8 cellular contexts compared by ENCODE assay signal in genomic region chr10:102744374-102745051, GRCh38. TPM values are rescaled to one million over a fixed set of nuclear protein-coding genes. Genes with fewer than 3 reads are reported as not detected.
DNase-seq lines count a peak whose midpoint lies in the region; ATAC-seq, FAIRE-seq and TF ChIP-seq lines count a peak whose summit lies in the region.

No MANE protein-coding gene starts in this region.

- H3K9me3 ChIP-seq in AG04450 (ENCODE audit: control insufficient read depth, insufficient read depth, low read length) (no peaks in the 10 kb centered on the region), SJCRH30 (replicated peaks) (no peaks in the 10 kb centered on the region), H1 (ENCODE audit: insufficient read depth in 2 of 2, low read depth in 1 of 2, low read length in 1 of 2) (no peaks in the 10 kb centered on the region), muscle layer of duodenum (ENCODE audit: control insufficient read depth in 1 of 2, low read length in 2 of 2) (no peaks in the 10 kb centered on the region), vagina (no peaks in the 10 kb centered on the region)

- DNase-seq in AG04450 (ENCODE audit: low read depth, low spot score): no peak
- DNase-seq in SJCRH30: no peak
- no peak for DNase-seq in H1 (ENCODE audit: low read depth in 1 of 2, low spot score in 2 of 2)
- DNase-seq in vagina (ENCODE audit: extremely low spot score in 2 of 2): no peak
- no peak for DNase-seq in KG1 (lab: John Stamatoyannopoulos, UW)
- no peak for DNase-seq in HPDE6-E6E7 (ENCODE audit: extremely low spot score)

- CTCF ChIA-PET in AG04450 (lab: Charles Lee) (interaction anchor here (2.3 kb wide), 1 partner anchor 9 kb away, joined by 9 read pairs; no protein-coding TSS in a partner anchor), H1 (lab: Charles Lee; ENCODE audit: partially characterized antibody) (interaction anchor here (0.9 to 2.3 kb wide), 6 partner anchors 9 to 322 kb away, joined by 3 to 11 read pairs (median 4); partner anchors contain the start of gene CNNM2)

- H4K5ac ChIP-seq in H1 (ENCODE audit: insufficient read length, low read depth, low read length): no peak overlapping the region

- intact Hi-C loops in vagina (cut with DNase I): loop anchor here (5.0 kb wide), 2 partner anchors 33 to 73 kb away; no protein-coding TSS in a partner anchor

- no peak for TF ChIP-seq CTCF in AG04450 (IDR thresholded peaks at IDR 0.05; ENCODE audit: low read depth, low read length)
- TF ChIP-seq CTCF in H1 (IDR thresholded peaks at IDR 0.05; ENCODE audit: control extremely low read depth in 1 of 3, insufficient read depth in 1 of 3, low read depth in 1 of 3, low read length in 3 of 3): no peak
- TF ChIP-seq CTCF in vagina (IDR thresholded peaks at IDR 0.05): no peak

- H2BK12ac ChIP-seq in H1 (ENCODE audit: low read depth, low read length): no peak overlapping the region; the same call in 1 of the 2 replicates

- whole genome bisulfite sequencing in H1 (ENCODE audit: extremely low coverage in 1 of 2, insufficient coverage in 1 of 2, insufficient read length in 1 of 2, insufficient replicate concordance in 2 of 2, low coverage in 1 of 2, low lambda C conversion rate in 2 of 2, missing lambda C conversion rate in 1 of 2), 2 experiments: 23% methylated on average over 9 of the region's 9 CpGs; no CpG with 5 or more reads in 1 of the 2 experiments

- peak overlapping the region; percentile 46 to 76 (median 67) for H3K9ac ChIP-seq in H1 (replicated peaks in 1 of 4; ENCODE audit: extremely low read depth in 1 of 4, low read depth in 3 of 4, low read length in 3 of 4)

- TF ChIP-seq EP300 in H1 (IDR thresholded peaks at IDR 0.05; ENCODE audit: borderline replicate concordance in 1 of 2, low read depth in 2 of 2, low read length in 2 of 2): no peak

- POLR2A ChIA-PET in AG04450 (lab: Yijun Ruan, JAX) (interaction anchor here (1.4 kb wide), 1 partner anchor 68 kb away, joined by 4 read pairs; no protein-coding TSS in a partner anchor), H1 (lab: Charles Lee; ENCODE audit: partially characterized antibody) (interaction anchor here (0.6 to 2.7 kb wide), 13 partner anchors 9 to 160 kb away, joined by 3 to 15 read pairs (median 4); partner anchors contain the start of genes ARL3, AS3MT and SFXN2)

- 0 out of 2 replicates have a peak overlapping the region, but pooled peaks have one; percentile 97 for H2BK15ac ChIP-seq in H1 (ENCODE audit: low read length)

- no peak overlapping the region for H4K8ac ChIP-seq in H1 (ENCODE audit: extremely low read depth, insufficient read depth, low read length)

- H3K4me3 ChIP-seq in AG04450 (ENCODE audit: low read depth, low read length) (peak overlapping the region; percentile 97), SJCRH30 (peak overlapping the region; percentile 67), H1 (ENCODE audit: extremely low read depth in 1 of 4, insufficient read depth in 2 of 4, low read depth in 3 of 4, low read length in 4 of 4) (peak overlapping the region; percentile 76 to 92 (median 90)), muscle layer of duodenum (ENCODE audit: low read depth in 1 of 2, low read length in 2 of 2) (peak overlapping the region; percentile 98 to 99), vagina (peak overlapping the region; percentile 88 to 99)

- no peak overlapping the region for H3K14ac ChIP-seq in H1 (ENCODE audit: insufficient read length)

- peak; percentile 10 for ATAC-seq in GM21360 (IDR thresholded peaks at IDR 0.05; ENCODE audit: unreplicated experiment)

- no peaks in the 10 kb centered on the region for H4K20me1 ChIP-seq in H1 (replicated peaks in 1 of 2; ENCODE audit: control insufficient read depth in 1 of 2, insufficient read depth in 2 of 2, low read length in 2 of 2)

- H3K4ac ChIP-seq in H1 (replicated peaks; ENCODE audit: insufficient read length, low read depth, low read length): peak overlapping the region; percentile 54

- H3K4me1 ChIP-seq in SJCRH30 (peaks cover 19% of the 10 kb centered on the region), H1 (replicated peaks in 1 of 4; ENCODE audit: control insufficient read depth in 3 of 4, insufficient read depth in 4 of 4, low read length in 3 of 4) (peaks cover 0 to 6% (median 2%) of the 10 kb centered on the region in 4 experiments; a peak in 4 of 7 replicates), muscle layer of duodenum (ENCODE audit: control insufficient read depth in 1 of 2, insufficient read depth in 2 of 2, low read length in 2 of 2) (peaks cover 10 to 18% of the 10 kb centered on the region in 2 donors), vagina (peaks cover 44% of the 10 kb centered on the region)

- peak overlapping the region; percentile 61; the same call in 1 of the 2 replicates for H2BK5ac ChIP-seq in H1 (ENCODE audit: low read depth, low read length)

- peak overlapping the region; percentile 75 for H4K91ac ChIP-seq in H1 (replicated peaks; ENCODE audit: insufficient read length, low read length)

- H3K36me3 ChIP-seq in SJCRH30 (no peaks in the 10 kb centered on the region), H1 (ENCODE audit: control insufficient read depth in 2 of 4, insufficient read depth in 4 of 4, low read length in 3 of 4) (no peaks in the 10 kb centered on the region), muscle layer of duodenum (ENCODE audit: control insufficient read depth in 1 of 2, insufficient read depth in 2 of 2, low read length in 2 of 2) (no peaks in the 10 kb centered on the region), vagina (no peaks in the 10 kb centered on the region)

- H3K79me1 ChIP-seq in H1 (ENCODE audit: low read depth, low read length): peaks cover 4% of the 10 kb centered on the region

- no peak for TF ChIP-seq RAD21 in H1 (IDR thresholded peaks at IDR 0.05 in 1 of 2, conservative IDR thresholded peaks at IDR 0.05 in 1 of 2; ENCODE audit: low read depth in 2 of 2, low read length in 2 of 2)

- H3K27ac ChIP-seq in AG04450 (ENCODE audit: low read depth, low read length) (no peak overlapping the region), SJCRH30 (peak overlapping the region; percentile 2; the same call in 1 of the 2 replicates), H1 (ENCODE audit: low read depth, low read length) (no peak overlapping the region), muscle layer of duodenum (ENCODE audit: low read length) (peak overlapping the region; percentile 96), vagina (peak overlapping the region; percentile 91)

- no peak overlapping the region for H2BK120ac ChIP-seq in H1 (replicated peaks; ENCODE audit: low read depth, low read length)

- TF ChIP-seq POLR2A in H1 (IDR thresholded peaks at IDR 0.05; ENCODE audit: control extremely low read depth in 1 of 2, low read depth in 2 of 2, low read length in 2 of 2): 0 out of 3 replicates have a peak, but pooled peaks of 1 of the 2 experiments have one; percentile 16
- no peak for TF ChIP-seq POLR2A in vagina (IDR thresholded peaks at IDR 0.05)

- H3K56ac ChIP-seq in H1 (replicated peaks; ENCODE audit: insufficient read length, low read depth, low read length): peak overlapping the region; percentile 10

- H3K23me2 ChIP-seq in H1 (ENCODE audit: low read depth, low read length): peaks cover 6% of the 10 kb centered on the region

- peak overlapping the region; percentile 96 to 100 for H3K4me2 ChIP-seq in H1 (ENCODE audit: insufficient read depth in 1 of 2, low read depth in 2 of 2, low read length in 2 of 2)

- H3K18ac ChIP-seq in H1 (ENCODE audit: extremely low read depth, low read length): no peak overlapping the region; the same call in 1 of the 2 replicates

- FAIRE-seq in H1 (lab: Jason Lieb, UNC): no peak

- peaks cover 0 to 28% of the 10 kb centered on the region in 2 experiments; a peak in 2 of 4 replicates for H3K79me2 ChIP-seq in H1 (ENCODE audit: control insufficient read depth in 1 of 2, insufficient read depth in 2 of 2, low read length in 2 of 2)

- no peak overlapping the region for H2AK5ac ChIP-seq in H1 (ENCODE audit: low read depth, low read length)

- H2BK20ac ChIP-seq in H1 (ENCODE audit: low read length): no peak overlapping the region

- H3K23ac ChIP-seq in H1 (ENCODE audit: insufficient read length): no peak overlapping the region

- H3K27me3 ChIP-seq in AG04450 (ENCODE audit: control insufficient read depth, insufficient read depth, low read length): no peaks in the 10 kb centered on the region
- no peaks in the 10 kb centered on the region for H3K27me3 ChIP-seq in SJCRH30
- no peaks in the 10 kb centered on the region; a peak in 1 of 7 replicates for H3K27me3 ChIP-seq in H1 (replicated peaks in 1 of 4; ENCODE audit: control insufficient read depth in 3 of 4, extremely low read depth in 1 of 4, insufficient read depth in 3 of 4, low read length in 3 of 4)
- no peaks in the 10 kb centered on the region for H3K27me3 ChIP-seq in muscle layer of duodenum (ENCODE audit: low read depth, low read length)
- H3K27me3 ChIP-seq in vagina: no peaks in the 10 kb centered on the region

- H2AFZ ChIP-seq in H1 (ENCODE audit: low read length): no peak overlapping the region

RNA-seq across cellular contexts. Expression of gene WBP1L, which starts 0.8 kb away (rescaled TPM):
- polyA plus RNA-seq in AG04450 (2011; rRNA removed) (27.6 and 28.1 TPM in 2 replicates), H1 (2011; rRNA removed) (29.9 and 37.0 TPM in 2 replicates)
- 45.1 and 54.2 TPM in 2 replicates for polyA minus RNA-seq in AG04450 (2011; rRNA and poly(A)+ RNA removed)
- 24.1 TPM in 2 replicates for total RNA-seq in SJCRH30 (2014; rRNA removed; shearing (Covaris generic))
- 26.2 and 26.6 TPM in 2 replicates for total RNA-seq in H1 (2021; fragmentation: NEBNext Ultra II Directional; extraction: Animal tissue kit (Norgen Biotek cat#: 25700))
- 24.6 TPM for polyA plus RNA-seq in H1 (2011; cell fraction: cytosol; rRNA removed)
- polyA plus RNA-seq in H1 (2011; cell fraction: nucleus; rRNA removed): 27.2 TPM
- polyA plus RNA-seq in H1 (2012, experiment 1 of 2): 14.7 to 20.7 TPM (median 20.2 TPM) in 4 replicates
- polyA plus RNA-seq in H1 (2012, experiment 2 of 2): 19.6 TPM
- polyA plus RNA-seq in H1 (2013, experiment 1 of 2): 24.7 TPM
- polyA plus RNA-seq in H1 (2013, experiment 2 of 2): 25.2 TPM
- polyA minus RNA-seq in H1 (2011; rRNA and poly(A)+ RNA removed): 33.2 and 39.3 TPM in 2 replicates
- 23.0 TPM for polyA minus RNA-seq in H1 (2011; cell fraction: cytosol; rRNA and poly(A)+ RNA removed)
- 16.1 TPM for polyA minus RNA-seq in H1 (2011; cell fraction: nucleus; rRNA and poly(A)+ RNA removed)
- total RNA-seq in vagina: 80.8 TPM

RNA-seq across cellular contexts. Expression of gene SFXN2, which starts 30.1 kb away (rescaled TPM):
- polyA plus RNA-seq in AG04450 (2011; rRNA removed): 6.5 and 7.2 TPM in 2 replicates
- 11.3 and 13.1 TPM in 2 replicates for polyA minus RNA-seq in AG04450 (2011; rRNA and poly(A)+ RNA removed)
- 14.4 and 16.2 TPM in 2 replicates for total RNA-seq in SJCRH30 (2014; rRNA removed; shearing (Covaris generic))
- 20.5 TPM in 2 replicates for total RNA-seq in H1 (2021; fragmentation: NEBNext Ultra II Directional; extraction: Animal tissue kit (Norgen Biotek cat#: 25700))
- 23.5 and 29.3 TPM in 2 replicates for polyA plus RNA-seq in H1 (2011; rRNA removed)
- 23.5 TPM for polyA plus RNA-seq in H1 (2011; cell fraction: cytosol; rRNA removed)
- 34.5 TPM for polyA plus RNA-seq in H1 (2011; cell fraction: nucleus; rRNA removed)
- polyA plus RNA-seq in H1 (2012, experiment 1 of 2): 18.9 to 21.4 TPM (median 20.7 TPM) in 4 replicates
- 20.1 TPM for polyA plus RNA-seq in H1 (2012, experiment 2 of 2)
- 10.6 TPM for polyA plus RNA-seq in H1 (2013, experiment 1 of 2)
- 9.8 TPM for polyA plus RNA-seq in H1 (2013, experiment 2 of 2)
- polyA minus RNA-seq in H1 (2011; rRNA and poly(A)+ RNA removed): 58.2 and 63.8 TPM in 2 replicates
- polyA minus RNA-seq in H1 (2011; cell fraction: cytosol; rRNA and poly(A)+ RNA removed): 17.2 TPM
- polyA minus RNA-seq in H1 (2011; cell fraction: nucleus; rRNA and poly(A)+ RNA removed): 50.5 TPM
- 6.4 TPM for total RNA-seq in vagina

RNA-seq across cellular contexts. Expression of gene ARL3, which starts 30.3 kb away (rescaled TPM):
- polyA plus RNA-seq in AG04450 (2011; rRNA removed): 16.5 and 19.2 TPM in 2 replicates
- 4.9 and 6.3 TPM in 2 replicates for polyA minus RNA-seq in AG04450 (2011; rRNA and poly(A)+ RNA removed)
- 17.6 and 18.0 TPM in 2 replicates for total RNA-seq in SJCRH30 (2014; rRNA removed; shearing (Covaris generic))
- 15.3 and 16.2 TPM in 2 replicates for total RNA-seq in H1 (2021; fragmentation: NEBNext Ultra II Directional; extraction: Animal tissue kit (Norgen Biotek cat#: 25700))
- polyA plus RNA-seq in H1 (2011; rRNA removed): 5.3 and 8.8 TPM in 2 replicates
- polyA plus RNA-seq in H1 (2011; cell fraction: cytosol; rRNA removed): 10.7 TPM
- polyA plus RNA-seq in H1 (2011; cell fraction: nucleus; rRNA removed): 4.1 TPM
- 17.5 to 21.4 TPM (median 19.0 TPM) in 4 replicates for polyA plus RNA-seq in H1 (2012, experiment 1 of 2)
- polyA plus RNA-seq in H1 (2012, experiment 2 of 2): 10.8 TPM
- polyA plus RNA-seq in H1 (2013, experiment 1 of 2): 16.6 TPM
- 18.0 TPM for polyA plus RNA-seq in H1 (2013, experiment 2 of 2)
- 4.5 and 5.0 TPM in 2 replicates for polyA minus RNA-seq in H1 (2011; rRNA and poly(A)+ RNA removed)
- polyA minus RNA-seq in H1 (2011; cell fraction: cytosol; rRNA and poly(A)+ RNA removed): 4.0 TPM
- polyA minus RNA-seq in H1 (2011; cell fraction: nucleus; rRNA and poly(A)+ RNA removed): 3.0 TPM
- 7.4 TPM for total RNA-seq in vagina

Comparison
In these comparisons a context has a peak if more than half of its experiments do, and no peak if none do; other contexts are left out.
1. H3K27ac ChIP-seq: peak in SJCRH30 (single experiment), muscle layer of duodenum (single experiment) and vagina (single experiment); none in AG04450 (single experiment) and H1 (single experiment).
2. Peak in every context shown above with its lines, with median percentiles within 50 percentile points of each other: H3K4me3 ChIP-seq.